In the genomic region with DNA sequence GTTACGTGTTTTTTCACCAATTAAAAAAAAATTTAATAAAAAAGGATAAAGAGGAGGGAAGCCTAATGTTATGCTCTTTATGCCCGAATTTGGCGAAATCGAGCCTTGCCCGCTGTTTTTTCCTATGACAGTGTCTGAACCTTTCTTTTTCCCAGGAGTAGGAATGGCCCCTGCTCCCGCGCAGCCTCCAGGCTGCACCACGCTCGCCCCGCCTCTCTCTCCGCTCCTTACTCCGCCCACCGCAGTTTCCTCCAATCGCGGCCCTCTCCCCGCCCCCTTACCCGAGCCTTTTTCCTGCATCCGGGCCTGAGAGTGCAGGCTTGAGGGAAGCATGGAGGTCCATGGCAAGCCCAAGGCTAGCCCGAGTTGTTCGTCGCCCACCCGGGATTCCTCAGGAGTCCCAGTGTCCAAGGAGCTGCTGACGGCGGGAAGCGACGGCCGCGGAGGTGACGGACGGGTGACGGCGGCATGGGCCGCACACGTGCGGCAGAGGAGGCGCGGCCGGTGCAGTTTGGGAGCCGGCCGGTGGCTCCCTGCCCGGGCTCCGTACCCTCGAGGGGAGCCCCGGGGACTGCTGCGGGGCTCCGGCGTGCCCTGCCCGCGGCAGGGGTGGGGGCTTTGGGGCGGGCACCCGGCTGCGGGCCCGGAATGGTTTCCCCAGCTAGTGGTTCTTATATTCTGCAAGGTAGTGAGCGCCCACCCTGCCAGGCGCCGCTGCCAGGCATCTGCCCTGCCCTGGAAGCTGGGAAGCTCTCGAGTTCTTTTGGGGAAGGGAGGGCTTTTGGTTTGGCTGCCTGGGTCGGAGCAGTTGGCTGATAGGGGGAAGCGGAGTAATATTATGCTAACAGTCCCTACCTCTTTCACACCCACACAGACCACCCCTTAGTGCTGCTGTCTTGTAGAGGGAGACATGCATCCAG, we compare ENCODE assay signal across 1 cellular context.
A peak's percentile ranks its signal among the peaks of the same experiment; 100 is the strongest.
TF ChIP-seq lines count a peak whose summit lies in the region.

A gene with protein sequence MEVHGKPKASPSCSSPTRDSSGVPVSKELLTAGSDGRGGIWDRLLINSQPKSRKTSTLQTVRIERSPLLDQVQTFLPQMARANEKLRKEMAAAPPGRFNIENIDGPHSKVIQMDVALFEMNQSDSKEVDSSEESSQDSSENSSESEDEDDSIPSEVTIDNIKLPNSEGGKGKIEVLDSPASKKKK (plus strand): TSS at position 295 of the 920 bp plus-strand sequence. CDS start 37 bp downstream, at position 332.

TF ChIP-seq in K562, 482 proteins besides CTCF, POLR2A, EP300 and RAD21 (continued from another document and continues in another):
- TF ChIP-seq CBX1 (IDR thresholded peaks at IDR 0.05; ENCODE audit: low read depth), result peak; percentile 71; the same call in 1 of the 2 replicates
- TF ChIP-seq, protein P1, sequence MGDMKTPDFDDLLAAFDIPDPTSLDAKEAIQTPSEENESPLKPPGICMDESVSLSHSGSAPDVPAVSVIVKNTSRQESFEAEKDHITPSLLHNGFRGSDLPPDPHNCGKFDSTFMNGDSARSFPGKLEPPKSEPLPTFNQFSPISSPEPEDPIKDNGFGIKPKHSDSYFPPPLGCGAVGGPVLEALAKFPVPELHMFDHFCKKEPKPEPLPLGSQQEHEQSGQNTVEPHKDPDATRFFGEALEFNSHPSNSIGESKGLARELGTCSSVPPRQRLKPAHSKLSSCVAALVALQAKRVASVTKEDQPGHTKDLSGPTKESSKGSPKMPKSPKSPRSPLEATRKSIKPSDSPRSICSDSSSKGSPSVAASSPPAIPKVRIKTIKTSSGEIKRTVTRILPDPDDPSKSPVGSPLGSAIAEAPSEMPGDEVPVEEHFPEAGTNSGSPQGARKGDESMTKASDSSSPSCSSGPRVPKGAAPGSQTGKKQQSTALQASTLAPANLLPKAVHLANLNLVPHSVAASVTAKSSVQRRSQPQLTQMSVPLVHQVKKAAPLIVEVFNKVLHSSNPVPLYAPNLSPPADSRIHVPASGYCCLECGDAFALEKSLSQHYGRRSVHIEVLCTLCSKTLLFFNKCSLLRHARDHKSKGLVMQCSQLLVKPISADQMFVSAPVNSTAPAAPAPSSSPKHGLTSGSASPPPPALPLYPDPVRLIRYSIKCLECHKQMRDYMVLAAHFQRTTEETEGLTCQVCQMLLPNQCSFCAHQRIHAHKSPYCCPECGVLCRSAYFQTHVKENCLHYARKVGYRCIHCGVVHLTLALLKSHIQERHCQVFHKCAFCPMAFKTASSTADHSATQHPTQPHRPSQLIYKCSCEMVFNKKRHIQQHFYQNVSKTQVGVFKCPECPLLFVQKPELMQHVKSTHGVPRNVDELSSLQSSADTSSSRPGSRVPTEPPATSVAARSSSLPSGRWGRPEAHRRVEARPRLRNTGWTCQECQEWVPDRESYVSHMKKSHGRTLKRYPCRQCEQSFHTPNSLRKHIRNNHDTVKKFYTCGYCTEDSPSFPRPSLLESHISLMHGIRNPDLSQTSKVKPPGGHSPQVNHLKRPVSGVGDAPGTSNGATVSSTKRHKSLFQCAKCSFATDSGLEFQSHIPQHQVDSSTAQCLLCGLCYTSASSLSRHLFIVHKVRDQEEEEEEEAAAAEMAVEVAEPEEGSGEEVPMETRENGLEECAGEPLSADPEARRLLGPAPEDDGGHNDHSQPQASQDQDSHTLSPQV (IDR thresholded peaks at IDR 0.05), result no peak
- no peak for TF ChIP-seq GABPB2 (CRISPR knock-in tag; conservative IDR thresholded peaks at IDR 0.05)
- TF ChIP-seq ZNF76 (CRISPR knock-in tag; IDR thresholded peaks at IDR 0.05; ENCODE audit: borderline replicate concordance), result no peak
- no peak for TF ChIP-seq POLR3G (IDR thresholded peaks at IDR 0.05; ENCODE audit: extremely low read depth, insufficient read length, insufficient replicate concordance)
- peak; percentile 64 for TF ChIP-seq TBP (optimal IDR thresholded peaks at IDR 0.05; ENCODE audit: low read depth, low read length)
- no peak for TF ChIP-seq ZBTB17 (CRISPR knock-in tag; IDR thresholded peaks at IDR 0.05)
- no peak for TF ChIP-seq ZNF121 (CRISPR knock-in tag; conservative IDR thresholded peaks at IDR 0.05)
- no peak for TF ChIP-seq WHSC1 (IDR thresholded peaks at IDR 0.05; ENCODE audit: low read length)
- TF ChIP-seq MIER1 (IDR thresholded peaks at IDR 0.05; ENCODE audit: low read depth), result no peak
- TF ChIP-seq, protein P2, sequence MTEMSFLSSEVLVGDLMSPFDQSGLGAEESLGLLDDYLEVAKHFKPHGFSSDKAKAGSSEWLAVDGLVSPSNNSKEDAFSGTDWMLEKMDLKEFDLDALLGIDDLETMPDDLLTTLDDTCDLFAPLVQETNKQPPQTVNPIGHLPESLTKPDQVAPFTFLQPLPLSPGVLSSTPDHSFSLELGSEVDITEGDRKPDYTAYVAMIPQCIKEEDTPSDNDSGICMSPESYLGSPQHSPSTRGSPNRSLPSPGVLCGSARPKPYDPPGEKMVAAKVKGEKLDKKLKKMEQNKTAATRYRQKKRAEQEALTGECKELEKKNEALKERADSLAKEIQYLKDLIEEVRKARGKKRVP (CRISPR knock-in tag; IDR thresholded peaks at IDR 0.05), result no peak
- no peak for TF ChIP-seq SETDB1 (IDR thresholded peaks at IDR 0.05; ENCODE audit: low read length)
- no peak for TF ChIP-seq BMI1 (IDR thresholded peaks at IDR 0.05; ENCODE audit: low read length)
- TF ChIP-seq ZNF75A (CRISPR knock-in tag; IDR thresholded peaks at IDR 0.05), result no peak
- TF ChIP-seq ZNF212 (CRISPR knock-in tag; IDR thresholded peaks at IDR 0.05), result no peak
- TF ChIP-seq EWSR1 (IDR thresholded peaks at IDR 0.05; ENCODE audit: borderline replicate concordance, low read depth, partially characterized antibody), result no peak
- peak; percentile 50 to 66; a peak in 2 of 4 replicates for TF ChIP-seq MAZ (CRISPR knock-in tag; conservative IDR thresholded peaks at IDR 0.05 in 1 of 2, IDR thresholded peaks at IDR 0.05 in 1 of 2)
- no peak for TF ChIP-seq FOXM1 (IDR thresholded peaks at IDR 0.05; ENCODE audit: low read depth)
- no peak for TF ChIP-seq FOXM1 (CRISPR knock-in tag; IDR thresholded peaks at IDR 0.05; ENCODE audit: low read depth)
- TF ChIP-seq CBX3 (IDR thresholded peaks at IDR 0.05; ENCODE audit: borderline replicate concordance in 1 of 2, low read length in 2 of 2), result no peak
- no peak for TF ChIP-seq SNRNP70 (optimal IDR thresholded peaks at IDR 0.05; ENCODE audit: low read depth, low read length)
- TF ChIP-seq, protein P3, sequence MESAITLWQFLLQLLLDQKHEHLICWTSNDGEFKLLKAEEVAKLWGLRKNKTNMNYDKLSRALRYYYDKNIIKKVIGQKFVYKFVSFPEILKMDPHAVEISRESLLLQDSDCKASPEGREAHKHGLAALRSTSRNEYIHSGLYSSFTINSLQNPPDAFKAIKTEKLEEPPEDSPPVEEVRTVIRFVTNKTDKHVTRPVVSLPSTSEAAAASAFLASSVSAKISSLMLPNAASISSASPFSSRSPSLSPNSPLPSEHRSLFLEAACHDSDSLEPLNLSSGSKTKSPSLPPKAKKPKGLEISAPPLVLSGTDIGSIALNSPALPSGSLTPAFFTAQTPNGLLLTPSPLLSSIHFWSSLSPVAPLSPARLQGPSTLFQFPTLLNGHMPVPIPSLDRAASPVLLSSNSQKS (CRISPR knock-in tag; IDR thresholded peaks at IDR 0.05), result no peak
- TF ChIP-seq, protein P4, sequence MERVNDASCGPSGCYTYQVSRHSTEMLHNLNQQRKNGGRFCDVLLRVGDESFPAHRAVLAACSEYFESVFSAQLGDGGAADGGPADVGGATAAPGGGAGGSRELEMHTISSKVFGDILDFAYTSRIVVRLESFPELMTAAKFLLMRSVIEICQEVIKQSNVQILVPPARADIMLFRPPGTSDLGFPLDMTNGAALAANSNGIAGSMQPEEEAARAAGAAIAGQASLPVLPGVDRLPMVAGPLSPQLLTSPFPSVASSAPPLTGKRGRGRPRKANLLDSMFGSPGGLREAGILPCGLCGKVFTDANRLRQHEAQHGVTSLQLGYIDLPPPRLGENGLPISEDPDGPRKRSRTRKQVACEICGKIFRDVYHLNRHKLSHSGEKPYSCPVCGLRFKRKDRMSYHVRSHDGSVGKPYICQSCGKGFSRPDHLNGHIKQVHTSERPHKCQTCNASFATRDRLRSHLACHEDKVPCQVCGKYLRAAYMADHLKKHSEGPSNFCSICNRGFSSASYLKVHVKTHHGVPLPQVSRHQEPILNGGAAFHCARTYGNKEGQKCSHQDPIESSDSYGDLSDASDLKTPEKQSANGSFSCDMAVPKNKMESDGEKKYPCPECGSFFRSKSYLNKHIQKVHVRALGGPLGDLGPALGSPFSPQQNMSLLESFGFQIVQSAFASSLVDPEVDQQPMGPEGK (CRISPR knock-in tag; IDR thresholded peaks at IDR 0.05; ENCODE audit: borderline replicate concordance), result no peak
- TF ChIP-seq DDX20 (tag; IDR thresholded peaks at IDR 0.05; ENCODE audit: low read depth), result no peak
- TF ChIP-seq ZFPM2 (CRISPR knock-in tag; IDR thresholded peaks at IDR 0.05), result no peak
- peak; percentile 41; the same call in 1 of the 2 replicates for TF ChIP-seq HDAC2 (IDR thresholded peaks at IDR 0.05)
- TF ChIP-seq SMAD2 (IDR thresholded peaks at IDR 0.05; ENCODE audit: low read depth, low read length), result no peak
- TF ChIP-seq, protein P5, sequence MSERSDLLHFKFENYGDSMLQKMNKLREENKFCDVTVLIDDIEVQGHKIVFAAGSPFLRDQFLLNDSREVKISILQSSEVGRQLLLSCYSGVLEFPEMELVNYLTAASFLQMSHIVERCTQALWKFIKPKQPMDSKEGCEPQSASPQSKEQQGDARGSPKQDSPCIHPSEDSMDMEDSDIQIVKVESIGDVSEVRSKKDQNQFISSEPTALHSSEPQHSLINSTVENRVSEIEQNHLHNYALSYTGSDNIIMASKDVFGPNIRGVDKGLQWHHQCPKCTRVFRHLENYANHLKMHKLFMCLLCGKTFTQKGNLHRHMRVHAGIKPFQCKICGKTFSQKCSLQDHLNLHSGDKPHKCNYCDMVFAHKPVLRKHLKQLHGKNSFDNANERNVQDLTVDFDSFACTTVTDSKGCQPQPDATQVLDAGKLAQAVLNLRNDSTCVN (CRISPR knock-in tag; IDR thresholded peaks at IDR 0.05), result no peak
- TF ChIP-seq, protein P6, sequence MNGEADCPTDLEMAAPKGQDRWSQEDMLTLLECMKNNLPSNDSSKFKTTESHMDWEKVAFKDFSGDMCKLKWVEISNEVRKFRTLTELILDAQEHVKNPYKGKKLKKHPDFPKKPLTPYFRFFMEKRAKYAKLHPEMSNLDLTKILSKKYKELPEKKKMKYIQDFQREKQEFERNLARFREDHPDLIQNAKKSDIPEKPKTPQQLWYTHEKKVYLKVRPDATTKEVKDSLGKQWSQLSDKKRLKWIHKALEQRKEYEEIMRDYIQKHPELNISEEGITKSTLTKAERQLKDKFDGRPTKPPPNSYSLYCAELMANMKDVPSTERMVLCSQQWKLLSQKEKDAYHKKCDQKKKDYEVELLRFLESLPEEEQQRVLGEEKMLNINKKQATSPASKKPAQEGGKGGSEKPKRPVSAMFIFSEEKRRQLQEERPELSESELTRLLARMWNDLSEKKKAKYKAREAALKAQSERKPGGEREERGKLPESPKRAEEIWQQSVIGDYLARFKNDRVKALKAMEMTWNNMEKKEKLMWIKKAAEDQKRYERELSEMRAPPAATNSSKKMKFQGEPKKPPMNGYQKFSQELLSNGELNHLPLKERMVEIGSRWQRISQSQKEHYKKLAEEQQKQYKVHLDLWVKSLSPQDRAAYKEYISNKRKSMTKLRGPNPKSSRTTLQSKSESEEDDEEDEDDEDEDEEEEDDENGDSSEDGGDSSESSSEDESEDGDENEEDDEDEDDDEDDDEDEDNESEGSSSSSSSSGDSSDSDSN (IDR thresholded peaks at IDR 0.05; ENCODE audit: borderline replicate concordance in 1 of 2, low read depth in 2 of 2, low read length in 2 of 2), result no peak
- TF ChIP-seq, protein P7, sequence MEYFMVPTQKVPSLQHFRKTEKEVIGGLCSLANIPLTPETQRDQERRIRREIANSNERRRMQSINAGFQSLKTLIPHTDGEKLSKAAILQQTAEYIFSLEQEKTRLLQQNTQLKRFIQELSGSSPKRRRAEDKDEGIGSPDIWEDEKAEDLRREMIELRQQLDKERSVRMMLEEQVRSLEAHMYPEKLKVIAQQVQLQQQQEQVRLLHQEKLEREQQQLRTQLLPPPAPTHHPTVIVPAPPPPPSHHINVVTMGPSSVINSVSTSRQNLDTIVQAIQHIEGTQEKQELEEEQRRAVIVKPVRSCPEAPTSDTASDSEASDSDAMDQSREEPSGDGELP (CRISPR knock-in tag; IDR thresholded peaks at IDR 0.05; ENCODE audit: borderline replicate concordance), result peak; percentile 40; the same call in 1 of the 2 replicates
- TF ChIP-seq POLR2G (IDR thresholded peaks at IDR 0.05; ENCODE audit: low read depth, low read length), result peak; percentile 94
- no peak for TF ChIP-seq SOX6 (IDR thresholded peaks at IDR 0.05)
- TF ChIP-seq, protein P8, sequence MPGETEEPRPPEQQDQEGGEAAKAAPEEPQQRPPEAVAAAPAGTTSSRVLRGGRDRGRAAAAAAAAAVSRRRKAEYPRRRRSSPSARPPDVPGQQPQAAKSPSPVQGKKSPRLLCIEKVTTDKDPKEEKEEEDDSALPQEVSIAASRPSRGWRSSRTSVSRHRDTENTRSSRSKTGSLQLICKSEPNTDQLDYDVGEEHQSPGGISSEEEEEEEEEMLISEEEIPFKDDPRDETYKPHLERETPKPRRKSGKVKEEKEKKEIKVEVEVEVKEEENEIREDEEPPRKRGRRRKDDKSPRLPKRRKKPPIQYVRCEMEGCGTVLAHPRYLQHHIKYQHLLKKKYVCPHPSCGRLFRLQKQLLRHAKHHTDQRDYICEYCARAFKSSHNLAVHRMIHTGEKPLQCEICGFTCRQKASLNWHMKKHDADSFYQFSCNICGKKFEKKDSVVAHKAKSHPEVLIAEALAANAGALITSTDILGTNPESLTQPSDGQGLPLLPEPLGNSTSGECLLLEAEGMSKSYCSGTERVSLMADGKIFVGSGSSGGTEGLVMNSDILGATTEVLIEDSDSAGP (CRISPR knock-in tag; IDR thresholded peaks at IDR 0.05), result no peak
- TF ChIP-seq LCOR (CRISPR knock-in tag; IDR thresholded peaks at IDR 0.05), result 0 out of 2 replicates have a peak, but pooled peaks have one; percentile 37
- TF ChIP-seq ZNF77 (CRISPR knock-in tag; IDR thresholded peaks at IDR 0.05), result no peak
- TF ChIP-seq DPF2 (IDR thresholded peaks at IDR 0.05), result no peak
- no peak for TF ChIP-seq ZNF24 (IDR thresholded peaks at IDR 0.05)
- TF ChIP-seq, protein P9, sequence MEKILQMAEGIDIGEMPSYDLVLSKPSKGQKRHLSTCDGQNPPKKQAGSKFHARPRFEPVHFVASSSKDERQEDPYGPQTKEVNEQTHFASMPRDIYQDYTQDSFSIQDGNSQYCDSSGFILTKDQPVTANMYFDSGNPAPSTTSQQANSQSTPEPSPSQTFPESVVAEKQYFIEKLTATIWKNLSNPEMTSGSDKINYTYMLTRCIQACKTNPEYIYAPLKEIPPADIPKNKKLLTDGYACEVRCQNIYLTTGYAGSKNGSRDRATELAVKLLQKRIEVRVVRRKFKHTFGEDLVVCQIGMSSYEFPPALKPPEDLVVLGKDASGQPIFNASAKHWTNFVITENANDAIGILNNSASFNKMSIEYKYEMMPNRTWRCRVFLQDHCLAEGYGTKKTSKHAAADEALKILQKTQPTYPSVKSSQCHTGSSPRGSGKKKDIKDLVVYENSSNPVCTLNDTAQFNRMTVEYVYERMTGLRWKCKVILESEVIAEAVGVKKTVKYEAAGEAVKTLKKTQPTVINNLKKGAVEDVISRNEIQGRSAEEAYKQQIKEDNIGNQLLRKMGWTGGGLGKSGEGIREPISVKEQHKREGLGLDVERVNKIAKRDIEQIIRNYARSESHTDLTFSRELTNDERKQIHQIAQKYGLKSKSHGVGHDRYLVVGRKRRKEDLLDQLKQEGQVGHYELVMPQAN (IDR thresholded peaks at IDR 0.05; ENCODE audit: borderline replicate concordance), result peak; percentile 98
- TF ChIP-seq ZNF316 (IDR thresholded peaks at IDR 0.05), result no peak
- no peak for TF ChIP-seq ZNF717 (CRISPR knock-in tag; IDR thresholded peaks at IDR 0.05)
- TF ChIP-seq NR1H2 (CRISPR knock-in tag; IDR thresholded peaks at IDR 0.05), result no peak
- TF ChIP-seq RBBP5 (IDR thresholded peaks at IDR 0.05; ENCODE audit: borderline replicate concordance, insufficient read depth, low read length, poor library complexity, severe bottlenecking), result peak; percentile 95
